Comparison of ENCODE assay signal across 8 cellular contexts in genomic region chr22:23787600-23787896, GRCh38. TPM values are rescaled to one million over a fixed set of nuclear protein-coding genes. Genes with fewer than 3 reads are reported as not detected.
DNase-seq lines count a peak whose midpoint lies in the region; ATAC-seq, FAIRE-seq and TF ChIP-seq lines count a peak whose summit lies in the region.

No MANE protein-coding gene starts in this region.

- H3K36me3 ChIP-seq in heart right ventricle = peaks cover 0 to 38% (median 0%) of the 10 kb centered on the region in 9 donors
- H3K36me3 ChIP-seq in kidney (ENCODE audit: control insufficient read depth in 1 of 2, insufficient read depth in 2 of 2, low read length in 2 of 2) = peaks cover 0 to 8% of the 10 kb centered on the region in 2 donors
- peaks cover 5 to 12% (median 8%) of the 10 kb centered on the region in 3 donors for H3K36me3 ChIP-seq in tibial artery

- H3K4me1 ChIP-seq in heart right ventricle = peaks cover 14 to 63% (median 46%) of the 10 kb centered on the region in 9 donors
- H3K4me1 ChIP-seq in kidney (ENCODE audit: control insufficient read depth in 1 of 2, insufficient read depth in 1 of 2, low read depth in 1 of 2, low read length in 2 of 2) = peaks cover 24 to 29% of the 10 kb centered on the region in 2 donors
- peaks cover 0 to 37% (median 24%) of the 10 kb centered on the region in 4 donors for H3K4me1 ChIP-seq in tibial artery

- ATAC-seq in heart right ventricle = no peak
- ATAC-seq in Right ventricle myocardium inferior = no peak

- H3K4me3 ChIP-seq in heart right ventricle = peak overlapping the region; percentile 70 to 96 (median 88)
- H3K4me3 ChIP-seq in kidney (ENCODE audit: low read length in 2 of 2) = peak overlapping the region; percentile 75 to 97
- peak overlapping the region; percentile 76 to 93 for H3K4me3 ChIP-seq in tibial artery

- H3K4me3 Mint-ChIP-seq in activated CD4-positive, alpha-beta memory T cell treated with anti-CD3 and anti-CD28 coated beads, Interleukin-2, amount 10 ng/mL, durations not matched to agents 7 days and 5 days = peak overlapping the region; percentile 88

- DNase-seq in heart right ventricle (no peak), Right ventricle myocardium inferior (ENCODE audit: missing footprints) (no peak), kidney (no peak), tibial artery (no peak), HuH-7 (ENCODE audit: low spot score) (no peak), NCI-H2227 treated with DMSO at 0.1 percent for 48 hours (lab: John Stamatoyannopoulos, UW) (no peak), iPS-NIHi11 (ENCODE audit: low spot score) (no peak)
- DNase-seq in activated CD4-positive, alpha-beta memory T cell treated with anti-CD3 and anti-CD28 coated beads, Interleukin-2, amount 10 ng/mL, durations not matched to agents 7 days and 5 days = no peak

- H3K27ac ChIP-seq in heart right ventricle (peak overlapping the region in 9 of 10 donors; percentile 98 to 100 (median 100)), kidney (ENCODE audit: low read depth in 2 of 2, low read length in 2 of 2) (peak overlapping the region in 1 of 2 donors; percentile 32), tibial artery (peak overlapping the region; percentile 93 to 98)

- peaks cover 8% of the 10 kb centered on the region for H3K36me3 Mint-ChIP-seq in activated CD4-positive, alpha-beta memory T cell treated with anti-CD3 and anti-CD28 coated beads, Interleukin-2, amount 10 ng/mL, durations not matched to agents 7 days and 5 days (ENCODE audit: low read depth)

- H3K9me3 ChIP-seq in heart right ventricle = no peaks in the 10 kb centered on the region
- H3K9me3 ChIP-seq in kidney (ENCODE audit: control insufficient read depth in 1 of 2, low read length in 2 of 2) = no peaks in the 10 kb centered on the region
- no peaks in the 10 kb centered on the region for H3K9me3 ChIP-seq in tibial artery

- intact Hi-C loops in heart right ventricle (cut with DNase I) (loop anchor here in 2 of 10 donors (5.0 kb wide), 2 partner anchors 40 to 55 kb away; no protein-coding TSS in a partner anchor), Right ventricle myocardium inferior (cut with DNase I) (loop anchor here (2.0 to 5.0 kb wide), 3 partner anchors 19 to 60 kb away; no protein-coding TSS in a partner anchor), kidney (cut with DNase I) (no loop called here), tibial artery (cut with DNase I; ENCODE audit: low total_unique reads) (no loop called here)

- no peak for TF ChIP-seq CTCF in heart right ventricle (IDR thresholded peaks at IDR 0.05)
- TF ChIP-seq CTCF in kidney (IDR thresholded peaks at IDR 0.05; ENCODE audit: borderline replicate concordance, extremely low read depth, insufficient read depth) = no peak
- no peak for TF ChIP-seq CTCF in tibial artery (IDR thresholded peaks at IDR 0.05)

- peaks cover 42% of the 10 kb centered on the region for H3K4me1 Mint-ChIP-seq in activated CD4-positive, alpha-beta memory T cell treated with anti-CD3 and anti-CD28 coated beads, Interleukin-2, amount 10 ng/mL, durations not matched to agents 7 days and 5 days

- POLR2A ChIA-PET in activated CD4-positive, alpha-beta memory T cell treated with anti-CD3 and anti-CD28 coated beads, Interleukin-2, amount 10 ng/mL, durations not matched to agents 7 days and 5 days (lab: Charles Lee) = interaction anchor here (0.5 to 3.6 kb wide), 10 partner anchors 12 to 223 kb away, joined by 3 to 17 read pairs (median 4); partner anchors contain the start of genes CABIN1, MIF and SLC2A11

- no peak for FAIRE-seq in kidney (lab: Jason Lieb, UNC)

- H3K9me3 Mint-ChIP-seq in activated CD4-positive, alpha-beta memory T cell treated with anti-CD3 and anti-CD28 coated beads, Interleukin-2, amount 10 ng/mL, durations not matched to agents 7 days and 5 days = no peaks in the 10 kb centered on the region

- no peaks in the 10 kb centered on the region for H3K27me3 Mint-ChIP-seq in activated CD4-positive, alpha-beta memory T cell treated with anti-CD3 and anti-CD28 coated beads, Interleukin-2, amount 10 ng/mL, durations not matched to agents 7 days and 5 days

- 2 to 3% methylated on average over 5 of the region's 5 CpGs for WGBS in heart right ventricle, 2 donors

- H3K27ac Mint-ChIP-seq in activated CD4-positive, alpha-beta memory T cell treated with anti-CD3 and anti-CD28 coated beads, Interleukin-2, amount 10 ng/mL, durations not matched to agents 7 days and 5 days = peak overlapping the region; percentile 91

- H3K27me3 ChIP-seq in heart right ventricle (no peaks in the 10 kb centered on the region), tibial artery (no peaks in the 10 kb centered on the region)

- peak overlapping the region; percentile 21 to 88 for H3K9ac ChIP-seq in kidney (ENCODE audit: low read length in 2 of 2)

- CTCF ChIA-PET in activated CD4-positive, alpha-beta memory T cell treated with anti-CD3 and anti-CD28 coated beads, Interleukin-2, amount 10 ng/mL, durations not matched to agents 7 days and 5 days (lab: Charles Lee) = interaction anchor here (0.5 to 1.4 kb wide), 4 partner anchors 12 to 69 kb away, joined by 3 to 6 read pairs (median 4); partner anchors contain the start of gene CHCHD10

RNA-seq across cellular contexts. Expression of gene SMARCB1, which starts 0.8 kb away (rescaled TPM):
- 10 to 100 TPM; 28.5 to 73.1 (median 39.8) TPM for total RNA-seq in heart right ventricle
- 10 to 100 TPM; 26.8 to 70.0 TPM for polyA plus RNA-seq in heart right ventricle
- 52.5 TPM for total RNA-seq in Right ventricle myocardium inferior
- 10 to 100 TPM; 65.6 to 66.9 TPM for total RNA-seq in activated CD4-positive, alpha-beta memory T cell treated with anti-CD3 and anti-CD28 coated beads, Interleukin-2, amount 10 ng/mL, durations not matched to agents 7 days and 5 days
- 79.0 TPM for total RNA-seq in kidney
- 68.7 TPM for polyA plus RNA-seq in kidney (ENCODE audit: insufficient read depth, low read depth, low replicate concordance)

RNA-seq across cellular contexts. Expression of gene MMP11, which starts 14.9 kb away (rescaled TPM):
- total RNA-seq in heart right ventricle = 10 to 100 TPM in 4 of 10 donors, 1 to 10 TPM in 6; 3.5 to 23.4 (median 5.4) TPM
- polyA plus RNA-seq in heart right ventricle = 10 to 100 TPM in 1 of 2 donors, 1 to 10 TPM in 1; 9.9 to 12.8 TPM
- 28.0 TPM for total RNA-seq in Right ventricle myocardium inferior
- under 1 TPM; 0.20 to 0.28 TPM for total RNA-seq in activated CD4-positive, alpha-beta memory T cell treated with anti-CD3 and anti-CD28 coated beads, Interleukin-2, amount 10 ng/mL, durations not matched to agents 7 days and 5 days
- 4.4 TPM for total RNA-seq in kidney
- polyA plus RNA-seq in kidney (ENCODE audit: insufficient read depth, low read depth, low replicate concordance) = 2.7 TPM

RNA-seq across cellular contexts. Expression of gene CHCHD10, which starts 19.8 kb away (rescaled TPM):
- 1,000 to 10,000 TPM in 8 of 10 donors, 100 to 1,000 TPM in 2; 860 to 1,727 (median 1,056) TPM for total RNA-seq in heart right ventricle
- polyA plus RNA-seq in heart right ventricle = 1,000 to 10,000 TPM in 1 of 2 donors, 100 to 1,000 TPM in 1; 735 to 3,552 TPM
- total RNA-seq in Right ventricle myocardium inferior = 1,642 TPM
- 10 to 100 TPM; 62.4 to 63.2 TPM for total RNA-seq in activated CD4-positive, alpha-beta memory T cell treated with anti-CD3 and anti-CD28 coated beads, Interleukin-2, amount 10 ng/mL, durations not matched to agents 7 days and 5 days
- total RNA-seq in kidney = 190 TPM
- polyA plus RNA-seq in kidney (ENCODE audit: insufficient read depth, low read depth, low replicate concordance) = 1,445 TPM

RNA-seq across cellular contexts. Expression of gene C22orf15, which starts 24.8 kb away (rescaled TPM):
- total RNA-seq in heart right ventricle (not detected), Right ventricle myocardium inferior (not detected), kidney (not detected)
- polyA plus RNA-seq in heart right ventricle (under 1 TPM; 0.12 to 0.66 TPM), kidney (ENCODE audit: insufficient read depth, low read depth, low replicate concordance) (not detected)
- total RNA-seq in activated CD4-positive, alpha-beta memory T cell treated with anti-CD3 and anti-CD28 coated beads, Interleukin-2, amount 10 ng/mL, durations not matched to agents 7 days and 5 days = 1 to 10 TPM in 1 of 2 experiments, under 1 TPM in 1; 0.60 to 1.1 TPM

RNA-seq across cellular contexts. Expression of gene VPREB3, which starts 33.3 kb away (rescaled TPM):
- total RNA-seq in heart right ventricle = 1 to 10 TPM in 4 of 10 donors, under 1 TPM in 2, not detected in 4; 0.56 to 2.5 (median 1.3) TPM
- under 1 TPM; 0.83 to 0.88 TPM for polyA plus RNA-seq in heart right ventricle
- 0.43 TPM for total RNA-seq in Right ventricle myocardium inferior
- not detected for total RNA-seq in activated CD4-positive, alpha-beta memory T cell treated with anti-CD3 and anti-CD28 coated beads, Interleukin-2, amount 10 ng/mL, durations not matched to agents 7 days and 5 days
- 1.0 TPM for total RNA-seq in kidney
- polyA plus RNA-seq in kidney (ENCODE audit: insufficient read depth, low read depth, low replicate concordance) = 1.3 TPM
